In the genomic region with DNA sequence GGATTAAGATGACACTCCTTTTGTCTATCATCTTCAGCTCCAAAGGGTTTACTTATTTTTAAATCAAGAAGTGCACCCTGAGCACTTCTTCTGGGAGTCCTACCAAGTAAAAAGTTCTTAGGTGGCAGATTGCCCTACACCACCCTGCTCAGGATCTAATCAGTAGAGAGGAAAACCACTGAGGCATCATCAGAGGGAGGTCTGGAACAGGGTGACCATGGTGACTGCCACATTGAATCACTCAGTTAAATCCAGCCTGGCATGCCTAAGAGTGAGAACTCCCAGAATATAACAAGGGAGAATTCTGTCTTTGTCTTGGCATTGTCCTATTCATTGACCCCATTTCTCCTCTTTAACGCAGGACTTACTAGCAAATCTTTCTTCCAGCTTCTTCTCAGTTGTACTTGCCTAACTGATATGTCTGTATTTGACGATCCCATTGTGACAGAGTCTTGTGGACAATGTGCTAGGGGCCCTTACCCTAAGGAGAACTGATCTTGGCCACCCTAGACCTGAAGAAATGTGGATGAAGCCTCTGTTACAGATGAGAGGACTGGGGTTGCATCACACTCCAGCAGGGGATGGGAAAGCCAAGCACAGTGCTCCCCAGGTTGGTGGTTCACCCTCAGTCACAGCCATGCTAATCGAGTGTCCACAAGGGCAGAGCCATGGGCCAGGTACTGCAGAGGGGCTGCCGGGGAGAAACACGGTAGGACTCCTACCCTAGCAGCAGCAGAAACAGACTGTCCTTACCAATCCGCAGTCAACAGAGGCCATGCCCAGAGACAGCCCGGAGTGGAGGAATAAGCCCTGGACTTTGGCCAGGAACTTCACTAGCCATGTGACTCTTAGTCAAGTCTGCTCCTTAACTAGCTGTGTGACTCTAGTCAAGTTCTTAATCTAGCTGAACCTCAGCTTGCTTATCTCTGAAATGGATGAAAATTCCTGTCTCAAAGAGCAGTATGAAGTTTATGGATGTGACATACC, we compare ENCODE assay signal across 19 cellular contexts. TPM values are rescaled to one million over a fixed set of nuclear protein-coding genes. Genes with fewer than 3 reads are reported as not detected.
A peak's percentile ranks its signal among the peaks of the same experiment; 100 is the strongest.
DNase-seq lines count a peak whose midpoint lies in the region; ATAC-seq and TF ChIP-seq lines count a peak whose summit lies in the region.
"Had no signal": no experiment of that assay in that cellular context is flagged by ENCODE, and none has a peak within 500 bp of the region (broad histone marks: within the 10 kb centered on the region; RNA-seq: fewer than 3 reads in every experiment).

No MANE protein-coding gene starts in this region.

- H3K4me1 ChIP-seq in Peyer's patch = peaks cover 0 to 23% (median 12%) of the 10 kb centered on the region in 4 donors
- peaks cover 7% of the 10 kb centered on the region for H3K4me1 ChIP-seq in prostate gland (replicated peaks)
- H3K4me1 ChIP-seq: psoas muscle had no signal

- in situ Hi-C loops in ACHN (cut with HindIII; ENCODE audit: low pct_ligation_motif_present, low pct_unique_long_range_greater_than_20kb, low sequenced_read_pairs) = no loop called here

- no peaks in the 10 kb centered on the region for H3K9me3 Mint-ChIP-seq in activated CD8-positive, alpha-beta memory T cell treated with anti-CD3 and anti-CD28 coated beads, Interleukin-2, amount 10 ng/mL, durations not matched to agents 7 days and 5 days (ENCODE audit: low read depth)
- H3K9me3 Mint-ChIP-seq: activated T-helper 2 cell treated with anti-CD3 and anti-CD28 coated beads, Interferon-gamma antibody, Interleukin-2, Interleukin-4, amounts not matched to agents 10 μg/mL and 5 μg/mL and 100 μg/mL, durations not matched to agents 14 hours and 24 hours and 36 hours; T-helper 1 cell treated with Interleukin-12 subunit alpha and Interleukin-12 subunit beta and Interleukin-4 antibody, amounts not matched to agents 30 μg/mL and 1 μg/mL, for 36 hours had no signal

- H3K27ac ChIP-seq in Peyer's patch (peak overlapping the region in 2 of 4 donors; percentile 79 to 80), prostate gland (peak overlapping the region; percentile 70 to 81)
- H3K27ac ChIP-seq: gastrocnemius medialis, psoas muscle had no signal

- intact Hi-C loops in prostate gland (cut with DNase I) = no loop called here

- H3K9me3 ChIP-seq in Peyer's patch (no peaks in the 10 kb centered on the region), prostate gland (no peaks in the 10 kb centered on the region)
- H3K9me3 ChIP-seq: gastrocnemius medialis, psoas muscle had no signal

- no peaks in the 10 kb centered on the region for H3K36me3 ChIP-seq in Peyer's patch
- H3K36me3 ChIP-seq in prostate gland = no peaks in the 10 kb centered on the region
- H3K36me3 ChIP-seq: gastrocnemius medialis had no signal

- TF ChIP-seq POLR2A in Peyer's patch (IDR thresholded peaks at IDR 0.05) = no peak
- TF ChIP-seq POLR2A in prostate gland (IDR thresholded peaks at IDR 0.05) = no peak

- peaks cover 41% of the 10 kb centered on the region for H3K27me3 Mint-ChIP-seq in activated CD8-positive, alpha-beta memory T cell treated with anti-CD3 and anti-CD28 coated beads, Interleukin-2, amount 10 ng/mL, durations not matched to agents 7 days and 5 days

- peak; percentile 36 for DNase-seq in COLO829 (ENCODE audit: low spot score)
- DNase-seq in Peyer's patch = peak in 2 of 3 donors; percentile 69 to 83
- peak; percentile 67 for DNase-seq in epithelial cell of esophagus (ENCODE audit: low read depth)
- no peak for DNase-seq in prostate gland (ENCODE audit: low spot score)
- no peak for DNase-seq in activated CD4-positive, CD25-positive, alpha-beta regulatory T cell (lab: John Stamatoyannopoulos, UW)
- no peak for DNase-seq in activated CD8-positive, alpha-beta memory T cell treated with anti-CD3 and anti-CD28 coated beads, Interleukin-2, amount 10 ng/mL, durations not matched to agents 7 days and 5 days
- no peak for DNase-seq in ACHN
- DNase-seq: cerebellar nuclear complex; gastrocnemius medialis; GF-D8; left ventricle myocardium superior; naive thymus-derived CD4-positive, alpha-beta T cell; psoas muscle; stimulated activated CD4-positive, alpha-beta T cell treated with anti-CD3 and anti-CD28 coated beads, Interleukin-15, amount 100 ng/mL, for 24 hours had no signal

- CTCF ChIA-PET in activated CD8-positive, alpha-beta memory T cell treated with anti-CD3 and anti-CD28 coated beads, Interleukin-2, amount 10 ng/mL, durations not matched to agents 7 days and 5 days (lab: Charles Lee) = no interaction called here

- TF ChIP-seq CTCF in Peyer's patch (IDR thresholded peaks at IDR 0.05) = peak in 1 of 6 experiments; percentile 2
- TF ChIP-seq CTCF in epithelial cell of esophagus (IDR thresholded peaks at IDR 0.05; ENCODE audit: insufficient read depth, low read depth, low read length, missing control alignments) = no peak
- no peak for TF ChIP-seq CTCF in prostate gland (IDR thresholded peaks at IDR 0.05)

- WGBS in prostate gland = 76% methylated on average over 7 of the region's 7 CpGs

- H3K27me3 ChIP-seq in Peyer's patch = no peaks in the 10 kb centered on the region
- H3K27me3 ChIP-seq in prostate gland (replicated peaks; ENCODE audit: insufficient read depth) = no peaks in the 10 kb centered on the region

- H3K4me3 ChIP-seq in Peyer's patch (no peak overlapping the region), epithelial cell of esophagus (ENCODE audit: low read length) (no peak overlapping the region), prostate gland (no peak overlapping the region)
- H3K4me3 ChIP-seq: gastrocnemius medialis, psoas muscle had no signal

- ATAC-seq in HG02973 (IDR thresholded peaks at IDR 0.05; ENCODE audit: unreplicated experiment) = no peak
- no peak for ATAC-seq in activated CD8-positive, alpha-beta memory T cell treated with anti-CD3 and anti-CD28 coated beads, Interleukin-2, amount 10 ng/mL, durations not matched to agents 7 days and 5 days
- ATAC-seq: gastrocnemius medialis; naive thymus-derived CD4-positive, alpha-beta T cell; Panc1 had no signal

- H3K4me3 Mint-ChIP-seq in activated CD8-positive, alpha-beta memory T cell treated with anti-CD3 and anti-CD28 coated beads, Interleukin-2, amount 10 ng/mL, durations not matched to agents 7 days and 5 days = no peak overlapping the region
- H3K4me3 Mint-ChIP-seq: naive thymus-derived CD4-positive, alpha-beta T cell; T-helper 1 cell treated with Interleukin-12 subunit alpha and Interleukin-12 subunit beta and Interleukin-4 antibody, amounts not matched to agents 30 μg/mL and 1 μg/mL, for 36 hours had no signal

- no peaks in the 10 kb centered on the region for H3K36me3 Mint-ChIP-seq in activated CD8-positive, alpha-beta memory T cell treated with anti-CD3 and anti-CD28 coated beads, Interleukin-2, amount 10 ng/mL, durations not matched to agents 7 days and 5 days
- H3K36me3 Mint-ChIP-seq: naive thymus-derived CD4-positive, alpha-beta T cell had no signal

- H3K4me1 Mint-ChIP-seq in activated CD8-positive, alpha-beta memory T cell treated with anti-CD3 and anti-CD28 coated beads, Interleukin-2, amount 10 ng/mL, durations not matched to agents 7 days and 5 days = no peaks in the 10 kb centered on the region
- H3K4me1 Mint-ChIP-seq: naive thymus-derived CD4-positive, alpha-beta T cell had no signal

- no peak overlapping the region for H3K27ac Mint-ChIP-seq in activated CD8-positive, alpha-beta memory T cell treated with anti-CD3 and anti-CD28 coated beads, Interleukin-2, amount 10 ng/mL, durations not matched to agents 7 days and 5 days
- H3K27ac Mint-ChIP-seq: activated T-helper 2 cell treated with anti-CD3 and anti-CD28 coated beads, Interferon-gamma antibody, Interleukin-2, Interleukin-4, amounts not matched to agents 10 μg/mL and 5 μg/mL and 100 μg/mL, durations not matched to agents 14 hours and 24 hours and 36 hours; T-helper 1 cell treated with Interleukin-12 subunit alpha and Interleukin-12 subunit beta and Interleukin-4 antibody, amounts not matched to agents 30 μg/mL and 1 μg/mL, for 36 hours had no signal

RNA-seq across cellular contexts. Expression of a gene that starts 15.4 kb away (rescaled TPM):
- total RNA-seq in Peyer's patch = 10 to 100 TPM in 1 of 4 donors, 1 to 10 TPM in 2, under 1 TPM in 1; 0.54 to 11.6 (median 1.4) TPM
- 10 to 100 TPM; 36.8 to 82.9 TPM for total RNA-seq in prostate gland
- total RNA-seq in activated CD8-positive, alpha-beta memory T cell treated with anti-CD3 and anti-CD28 coated beads, Interleukin-2, amount 10 ng/mL, durations not matched to agents 7 days and 5 days = not detected
- total RNA-seq: activated CD8-positive, alpha-beta memory T cell treated with anti-CD3 and anti-CD28 coated beads for 36 hours; activated T-helper 2 cell treated with anti-CD3 and anti-CD28 coated beads, Interferon-gamma antibody, Interleukin-2, Interleukin-4, amounts not matched to agents 10 μg/mL and 5 μg/mL and 100 μg/mL, durations not matched to agents 14 hours and 24 hours and 36 hours; naive thymus-derived CD4-positive, alpha-beta T cell had no signal

Comparison
In these comparisons a context has a peak if more than half of its experiments do, and no peak if none do; other contexts are left out.
1. DNase-seq: peak in COLO829 (single experiment), Peyer's patch (2 of 3) and epithelial cell of esophagus (single experiment); none in prostate gland (single experiment), activated CD4-positive, CD25-positive, alpha-beta regulatory T cell (0 of 4), activated CD8-positive, alpha-beta memory T cell treated with anti-CD3 and anti-CD28 coated beads, Interleukin-2, amount 10 ng/mL, durations not matched to agents 7 days and 5 days (single experiment) and ACHN (single experiment).